In the genomic region with DNA sequence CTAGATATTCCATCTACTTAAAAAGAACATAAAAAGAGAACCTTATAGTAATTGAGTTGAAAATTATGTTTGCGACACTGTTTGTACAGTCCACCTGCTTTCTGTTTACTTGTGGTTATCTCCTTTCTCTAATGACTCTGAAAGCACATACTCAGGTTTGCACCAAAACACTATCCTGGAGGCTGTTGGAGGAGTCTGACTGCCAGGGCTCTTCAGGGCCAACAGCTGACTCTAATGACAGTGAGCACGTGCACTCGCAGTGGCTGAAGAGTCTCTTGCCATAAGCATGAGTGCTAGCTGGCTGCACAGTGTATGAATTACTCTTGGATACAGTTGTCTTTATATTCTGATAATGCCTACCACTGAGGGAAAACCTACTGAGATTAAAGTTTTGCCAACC, we compare ENCODE assay signal across 11 cellular contexts. TPM values are rescaled to one million over a fixed set of nuclear protein-coding genes. Genes with fewer than 3 reads are reported as not detected.
A peak's percentile ranks its signal among the peaks of the same experiment; 100 is the strongest.
DNase-seq lines count a peak whose midpoint lies in the region; ATAC-seq, FAIRE-seq and TF ChIP-seq lines count a peak whose summit lies in the region.
"Had no signal": no experiment of that assay in that cellular context is flagged by ENCODE, and none has a peak within 500 bp of the region (broad histone marks: within the 10 kb centered on the region; RNA-seq: fewer than 3 reads in every experiment).

No MANE protein-coding gene starts in this region.

- WGBS in HepG2 (ENCODE audit: low lambda C conversion rate) = 1% methylated on average over 3 of the region's 3 CpGs
- 56% methylated on average over 3 of the region's 3 CpGs for WGBS in right lobe of liver (ENCODE audit: insufficient coverage, low coverage, low lambda C conversion rate, missing lambda C conversion rate)
- 25% methylated on average over 3 of the region's 3 CpGs for WGBS in hepatocyte (ENCODE audit: low lambda C conversion rate, missing lambda C conversion rate)

- peak; percentile 73 for ATAC-seq in HepG2
- ATAC-seq in right lobe of liver = no peak
- no peak for ATAC-seq in GM18867 (IDR thresholded peaks at IDR 0.05; ENCODE audit: unreplicated experiment)
- ATAC-seq in HG03460 (IDR thresholded peaks at IDR 0.05; ENCODE audit: unreplicated experiment) = no peak
- ATAC-seq in stimulated activated naive B cell treated with anti-CD40 and anti-IgM and Interleukin-4, amounts not matched to agents 10 μg/mL and 1 μg/mL and 100 μg/mL, for 72 hours (replicated peaks) = no peak

- peaks cover 0 to 14% of the 10 kb centered on the region in 2 experiments; a peak in 2 of 5 replicates for H3K27me3 ChIP-seq in HepG2 (ENCODE audit: control insufficient read depth in 1 of 2, insufficient read depth in 2 of 2, low read length in 2 of 2)
- H3K27me3 ChIP-seq in right lobe of liver = no peaks in the 10 kb centered on the region
- no peaks in the 10 kb centered on the region for H3K27me3 ChIP-seq in hepatocyte

- no peak overlapping the region for H3K4me3 Mint-ChIP-seq in stimulated activated naive B cell treated with anti-CD40 and anti-IgM and Interleukin-4, amounts not matched to agents 10 μg/mL and 1 μg/mL and 100 μg/mL, for 72 hours

- TF ChIP-seq CTCF in HepG2 (CRISPR knock-in tag; IDR thresholded peaks at IDR 0.05) (no peak), right lobe of liver (IDR thresholded peaks at IDR 0.05) (no peak), hepatocyte (IDR thresholded peaks at IDR 0.05; ENCODE audit: poor library complexity) (no peak)

- H4K20me1 ChIP-seq in HepG2 (ENCODE audit: insufficient read depth, low read length) = no peaks in the 10 kb centered on the region
- no peaks in the 10 kb centered on the region for H4K20me1 ChIP-seq in hepatocyte (ENCODE audit: insufficient read depth, poor library complexity, severe bottlenecking)

- CTCF ChIA-PET in HepG2 (lab: Yijun Ruan, JAX; ENCODE audit: low intra/inter-chr PET ratio, low total read pairs) = no interaction called here

- H3K9me3 ChIP-seq in HepG2 (ENCODE audit: low read length) = 0 out of 2 replicates have a peak, but pooled peaks cover 4% of the 10 kb centered on the region
- no peaks in the 10 kb centered on the region for H3K9me3 ChIP-seq in right lobe of liver
- no peaks in the 10 kb centered on the region for H3K9me3 ChIP-seq in hepatocyte (ENCODE audit: low read depth)

- H3K27ac Mint-ChIP-seq in stimulated activated naive B cell treated with anti-CD40 and anti-IgM and Interleukin-4, amounts not matched to agents 10 μg/mL and 1 μg/mL and 100 μg/mL, for 72 hours = no peak overlapping the region

- POLR2A ChIA-PET in HepG2 (lab: Yijun Ruan, JAX) = no interaction called here

- BruUV-seq in HepG2 (replicated peaks; lab: Mats Ljungman, UMichigan) = no TSS peak

- H3K79me2 ChIP-seq in HepG2 (ENCODE audit: insufficient read depth, low read length) = no peaks in the 10 kb centered on the region
- H3K79me2 ChIP-seq in hepatocyte = no peaks in the 10 kb centered on the region

- no peak overlapping the region for H3K27ac ChIP-seq in HepG2 (ENCODE audit: extremely low read length, insufficient read depth, low read length)
- no peak overlapping the region for H3K27ac ChIP-seq in right lobe of liver
- peak overlapping the region; percentile 59 for H3K27ac ChIP-seq in hepatocyte

- no peaks in the 10 kb centered on the region for H3K9me2 ChIP-seq in hepatocyte (replicated peaks; ENCODE audit: insufficient read depth)

- H2AFZ ChIP-seq in HepG2 (ENCODE audit: low read length) = no peak overlapping the region
- no peak overlapping the region for H2AFZ ChIP-seq in hepatocyte

- H3K36me3 Mint-ChIP-seq in stimulated activated naive B cell treated with anti-CD40 and anti-IgM and Interleukin-4, amounts not matched to agents 10 μg/mL and 1 μg/mL and 100 μg/mL, for 72 hours = peaks cover 29 to 51% of the 10 kb centered on the region in 2 donors

- FAIRE-seq in HepG2 (lab: Jason Lieb, UNC) = no peak

- no peak overlapping the region for H3K9ac ChIP-seq in HepG2 (ENCODE audit: insufficient read depth, low read depth, low read length)

- TF ChIP-seq POLR2A in HepG2 (IDR thresholded peaks at IDR 0.05; ENCODE audit: insufficient read depth in 1 of 2, low read depth in 2 of 2, low read length in 2 of 2) = no peak
- TF ChIP-seq POLR2A in right lobe of liver (IDR thresholded peaks at IDR 0.05) = no peak

- peaks cover 26% of the 10 kb centered on the region for H3K4me1 ChIP-seq in HepG2 (ENCODE audit: insufficient read depth, low read length)
- H3K4me1 ChIP-seq in right lobe of liver = no peaks in the 10 kb centered on the region
- H3K4me1 ChIP-seq in hepatocyte (ENCODE audit: insufficient read depth) = peaks cover 18% of the 10 kb centered on the region

- TF ChIP-seq RAD21 in HepG2 (CRISPR knock-in tag; IDR thresholded peaks at IDR 0.05) = no peak

- intact Hi-C loops in HepG2 (cut with micrococcal nuclease; ENCODE audit: unreplicated experiment) = no loop called here
- intact Hi-C loops in right lobe of liver (cut with DNase I) = no loop called here

- H3K27me3 Mint-ChIP-seq in stimulated activated naive B cell treated with anti-CD40 and anti-IgM and Interleukin-4, amounts not matched to agents 10 μg/mL and 1 μg/mL and 100 μg/mL, for 72 hours = no peaks in the 10 kb centered on the region

- H3K36me3 ChIP-seq in HepG2 (replicated peaks in 1 of 2; ENCODE audit: control insufficient read depth in 1 of 2, insufficient read depth in 2 of 2, low read length in 2 of 2) = no peaks in the 10 kb centered on the region
- no peaks in the 10 kb centered on the region for H3K36me3 ChIP-seq in right lobe of liver
- H3K36me3 ChIP-seq in hepatocyte (replicated peaks; ENCODE audit: insufficient read depth, low read depth) = no peaks in the 10 kb centered on the region

- no peaks in the 10 kb centered on the region for H3K4me1 Mint-ChIP-seq in stimulated activated naive B cell treated with anti-CD40 and anti-IgM and Interleukin-4, amounts not matched to agents 10 μg/mL and 1 μg/mL and 100 μg/mL, for 72 hours

- in situ Hi-C loops in HepG2 (cut with HindIII; ENCODE audit: extremely low pct_ligation_motif_present, low pct_unique_long_range_greater_than_20kb) = no loop called here

- TF ChIP-seq EP300 in HepG2 (IDR thresholded peaks at IDR 0.05; ENCODE audit: low read depth in 2 of 2, low read length in 2 of 2) (no peak), HepG2 (CRISPR knock-in tag; IDR thresholded peaks at IDR 0.05; ENCODE audit: borderline replicate concordance) (no peak)

- peaks cover 0 to 3% of the 10 kb centered on the region in 2 donors for H3K9me3 Mint-ChIP-seq in stimulated activated naive B cell treated with anti-CD40 and anti-IgM and Interleukin-4, amounts not matched to agents 10 μg/mL and 1 μg/mL and 100 μg/mL, for 72 hours

- H3K4me2 ChIP-seq in HepG2 (ENCODE audit: low read depth, low read length) (no peak overlapping the region), hepatocyte (no peak overlapping the region)

- H3K4me3 ChIP-seq in HepG2 (replicated peaks in 1 of 3; ENCODE audit: insufficient read depth in 1 of 3, low read depth in 2 of 3, low read length in 3 of 3) (no peak overlapping the region), right lobe of liver (no peak overlapping the region), hepatocyte (no peak overlapping the region)

- no peak for DNase-seq in HepG2 (ENCODE audit: low spot score)
- DNase-seq in right lobe of liver = no peak
- DNase-seq in NCI-H69 (lab: John Stamatoyannopoulos, UW) = peak; percentile 45
- DNase-seq in hepatocyte (ENCODE audit: low spot score) = peak; percentile 60
- no peak for DNase-seq in stimulated activated naive B cell treated with anti-CD40 and anti-IgM and Interleukin-4, amounts not matched to agents 10 μg/mL and 1 μg/mL and 100 μg/mL, for 72 hours
- no peak for DNase-seq in 8988T
- DNase-seq: activated CD4-positive, alpha-beta T cell treated with anti-CD3 and anti-CD28 coated beads for 4 hours; activated naive CD4-positive, alpha-beta T cell treated with anti-CD3 and anti-CD28 coated beads, Interleukin-2, amount 50 U/mL, for 16 hours; glutamatergic neuron had no signal

TF ChIP-seq in HepG2, 621 proteins besides CTCF, POLR2A, EP300 and RAD21 (continues in another document):
- no peak for TF ChIP-seq ZNF737 (CRISPR knock-in tag; IDR thresholded peaks at IDR 0.05; ENCODE audit: borderline replicate concordance)
- no peak for TF ChIP-seq ZNF619 (CRISPR knock-in tag; IDR thresholded peaks at IDR 0.05)
- 0 out of 2 replicates have a peak, but pooled peaks have one; percentile 20 for TF ChIP-seq SAP130 (CRISPR knock-in tag; IDR thresholded peaks at IDR 0.05; ENCODE audit: low read depth)
- TF ChIP-seq BHLHE40 (IDR thresholded peaks at IDR 0.05; ENCODE audit: low read length) = peak; percentile 76
- no peak for TF ChIP-seq ZBTB42 (CRISPR knock-in tag; IDR thresholded peaks at IDR 0.05)
- TF ChIP-seq, protein P1, sequence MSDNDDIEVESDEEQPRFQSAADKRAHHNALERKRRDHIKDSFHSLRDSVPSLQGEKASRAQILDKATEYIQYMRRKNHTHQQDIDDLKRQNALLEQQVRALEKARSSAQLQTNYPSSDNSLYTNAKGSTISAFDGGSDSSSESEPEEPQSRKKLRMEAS (IDR thresholded peaks at IDR 0.05) = 0 out of 2 replicates have a peak, but pooled peaks have one; percentile 25

RNA-seq across cellular contexts. Expression of gene GLS, which starts 16.7 kb away (rescaled TPM):
- total RNA-seq in HepG2 (2016; rRNA removed; fragmentation: Illumina TruSeq; extraction: Trizol) (183 and 212 TPM in 2 replicates), right lobe of liver (10 to 100 TPM in 5 of 6 experiments, 1 to 10 TPM in 1; 6.6 to 25.0 (median 16.9) TPM), hepatocyte (385 and 460 TPM in 2 replicates)
- 199 and 222 TPM in 2 replicates for total RNA-seq in HepG2 (2016; cell fraction: cytosol; rRNA removed; fragmentation: Illumina TruSeq; extraction: Trizol; ENCODE audit: low read depth)
- total RNA-seq in HepG2 (2016; cell fraction: insoluble cytoplasmic fraction; rRNA removed; fragmentation: Illumina TruSeq; extraction: Trizol) = 184 and 207 TPM in 2 replicates
- total RNA-seq in HepG2 (2016; cell fraction: membrane; rRNA removed; fragmentation: Illumina TruSeq; extraction: Trizol) = 57.2 and 68.7 TPM in 2 replicates
- total RNA-seq in HepG2 (2016; cell fraction: nucleus; rRNA removed; fragmentation: Illumina TruSeq; extraction: Trizol) = 199 and 219 TPM in 2 replicates
- polyA plus RNA-seq in HepG2 (2011; rRNA removed) (65.4 and 78.6 TPM in 2 replicates), hepatocyte (78.8 and 78.9 TPM in 2 replicates)
- polyA plus RNA-seq in HepG2 (2011; cell fraction: cytosol; rRNA removed) = 19.0 and 29.7 TPM in 2 replicates
- 62.0 and 92.3 TPM in 2 replicates for polyA plus RNA-seq in HepG2 (2011; cell fraction: nucleus; rRNA removed)
- polyA plus RNA-seq in HepG2 (2012) = 76.8 and 87.2 TPM in 2 replicates
- 1.3 and 1.9 TPM in 2 replicates for polyA plus RNA-seq in HepG2 (2016; cell fraction: cytosol; fragmentation: Illumina TruSeq; extraction: Trizol; ENCODE audit: low read depth)
- 88.6 and 101 TPM in 2 replicates for polyA plus RNA-seq in HepG2 (2016; cell fraction: insoluble cytoplasmic fraction; fragmentation: Illumina TruSeq; extraction: Trizol; ENCODE audit: low read depth)
- 5.8 and 6.9 TPM in 2 replicates for polyA plus RNA-seq in HepG2 (2016; cell fraction: membrane; fragmentation: Illumina TruSeq; extraction: Trizol; ENCODE audit: low read depth)
- polyA plus RNA-seq in HepG2 (2016; cell fraction: nucleus; fragmentation: Illumina TruSeq; extraction: Trizol; ENCODE audit: insufficient read depth, low read depth) = 136 and 142 TPM in 2 replicates
- polyA minus RNA-seq in HepG2 (2011; rRNA and poly(A)+ RNA removed; ENCODE audit: low replicate concordance) = 61.7 and 123 TPM in 2 replicates
- polyA minus RNA-seq in HepG2 (2011; cell fraction: cytosol; rRNA and poly(A)+ RNA removed) = 94.5 and 101 TPM in 2 replicates
- 545 and 549 TPM in 2 replicates for polyA minus RNA-seq in HepG2 (2011; cell fraction: nucleus; rRNA and poly(A)+ RNA removed)

Comparison
In these comparisons a context has a peak if more than half of its experiments do, and no peak if none do; other contexts are left out.
1. DNase-seq: peak in NCI-H69 (single experiment) and hepatocyte (single experiment); none in HepG2 (single experiment), right lobe of liver (0 of 3), stimulated activated naive B cell treated with anti-CD40 and anti-IgM and Interleukin-4, amounts not matched to agents 10 μg/mL and 1 μg/mL and 100 μg/mL, for 72 hours (single experiment) and 8988T (single experiment).